10 cellular contexts compared by ENCODE assay signal in the genomic region with DNA sequence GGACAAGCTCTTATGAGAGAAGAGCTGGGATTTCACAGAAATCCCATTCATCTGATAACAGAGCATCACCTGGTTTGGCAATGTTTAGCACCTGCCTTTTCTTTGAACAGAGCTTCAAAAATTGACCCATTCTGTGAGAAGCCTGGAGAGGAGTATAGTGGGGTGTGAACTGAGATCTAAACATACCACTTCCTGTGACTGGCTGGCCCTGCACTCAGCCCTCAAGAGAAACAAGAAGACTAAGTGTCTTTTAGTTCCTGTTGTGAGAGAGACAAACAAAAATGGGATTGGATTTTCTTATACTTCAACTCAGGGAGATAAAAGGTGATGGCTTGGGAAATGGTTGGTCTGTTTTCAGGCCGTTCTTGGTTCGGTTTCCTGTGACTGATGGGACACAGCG.
"Had no signal": no experiment of that assay in that cellular context is flagged by ENCODE, and none has a peak within 500 bp of the region (broad histone marks: within the 10 kb centered on the region; RNA-seq: fewer than 3 reads in every experiment).

No MANE protein-coding gene starts in this region.

- H3K4me3 Mint-ChIP-seq: stimulated activated memory B cell treated with anti-CD40 and anti-IgM and Interleukin-4, amounts not matched to agents 10 μg/mL and 1 μg/mL and 100 μg/mL, for 72 hours had no signal

- H3K4me2 ChIP-seq: smooth muscle cell had no signal

- H3K36me3 Mint-ChIP-seq: stimulated activated memory B cell treated with anti-CD40 and anti-IgM and Interleukin-4, amounts not matched to agents 10 μg/mL and 1 μg/mL and 100 μg/mL, for 72 hours had no signal

- H3K4me1 Mint-ChIP-seq: stimulated activated memory B cell treated with anti-CD40 and anti-IgM and Interleukin-4, amounts not matched to agents 10 μg/mL and 1 μg/mL and 100 μg/mL, for 72 hours had no signal

- H3K9me3 ChIP-seq: right atrium auricular region, tibial nerve had no signal

- H3K4me1 ChIP-seq: right atrium auricular region had no signal

- ATAC-seq: activated CD4-positive, CD25-positive, alpha-beta regulatory T cell treated with anti-CD3 and anti-CD28 coated beads, Interleukin-2, amount 50 U/mL, for 24 hours; left colon had no signal

- H3K27ac Mint-ChIP-seq: stimulated activated memory B cell treated with anti-CD40 and anti-IgM and Interleukin-4, amounts not matched to agents 10 μg/mL and 1 μg/mL and 100 μg/mL, for 72 hours had no signal

- H3K27me3 Mint-ChIP-seq: stimulated activated memory B cell treated with anti-CD40 and anti-IgM and Interleukin-4, amounts not matched to agents 10 μg/mL and 1 μg/mL and 100 μg/mL, for 72 hours had no signal

- DNase-seq: activated naive CD4-positive, alpha-beta T cell; foreskin melanocyte; head of caudate nucleus; left colon had no signal

- H3K9me3 Mint-ChIP-seq: stimulated activated memory B cell treated with anti-CD40 and anti-IgM and Interleukin-4, amounts not matched to agents 10 μg/mL and 1 μg/mL and 100 μg/mL, for 72 hours had no signal

- H3K27ac ChIP-seq: cardiac muscle cell, right atrium auricular region, tibial nerve had no signal

- H3K27me3 ChIP-seq: cardiac muscle cell, right atrium auricular region, tibial nerve had no signal

- H3K4me3 ChIP-seq: cardiac muscle cell, right atrium auricular region, smooth muscle cell, tibial nerve had no signal

- H3K36me3 ChIP-seq: cardiac muscle cell, right atrium auricular region, tibial nerve had no signal
